Comparison of ENCODE assay signal across 8 cellular contexts in genomic region chr2:231674587-231675334, GRCh38. TPM values are rescaled to one million over a fixed set of nuclear protein-coding genes. Genes with fewer than 3 reads are reported as not detected.
DNase-seq lines count a peak whose midpoint lies in the region; ATAC-seq and TF ChIP-seq lines count a peak whose summit lies in the region.

No MANE protein-coding gene starts in this region.

- CTCF ChIA-PET in BJ (lab: Yijun Ruan, JAX): interaction anchor here (0.7 to 25.3 kb wide), 38 partner anchors 9 to 141 kb away, joined by 3 to 719 read pairs (median 5); partner anchors contain the start of genes COPS7B and PTMA
- CTCF ChIA-PET in activated naive CD4-positive, alpha-beta T cell treated with anti-CD3 and anti-CD28 coated beads for 36 hours (lab: Charles Lee): interaction anchor here (0.6 to 12.0 kb wide), 29 partner anchors 10 to 157 kb away, joined by 3 to 408 read pairs (median 5); partner anchors contain the start of gene COPS7B

- H3K4me3 Mint-ChIP-seq in activated naive CD4-positive, alpha-beta T cell treated with anti-CD3 and anti-CD28 coated beads for 36 hours: no peak overlapping the region

- peaks cover 18% of the 10 kb centered on the region for H3K79me1 ChIP-seq in trophoblast cell (ENCODE audit: low read length)

- no peak overlapping the region for H3K4ac ChIP-seq in trophoblast cell (ENCODE audit: low read depth, low read length)

- no peaks in the 10 kb centered on the region for H3K27me3 Mint-ChIP-seq in activated naive CD4-positive, alpha-beta T cell treated with anti-CD3 and anti-CD28 coated beads for 36 hours (ENCODE audit: low read depth)

- peak overlapping the region; percentile 57 for H2AFZ ChIP-seq in trophoblast cell (ENCODE audit: insufficient read depth, low read length, poor library complexity)

- H3K9me3 Mint-ChIP-seq in activated naive CD4-positive, alpha-beta T cell treated with anti-CD3 and anti-CD28 coated beads for 36 hours: no peaks in the 10 kb centered on the region

- H3K4me3 ChIP-seq in BJ (ENCODE audit: low read depth, low read length) (no peak overlapping the region), trophoblast cell (ENCODE audit: low read depth, low read length) (no peak overlapping the region), uterus (no peak overlapping the region)

- peak overlapping the region; percentile 50 for H2BK12ac ChIP-seq in trophoblast cell (ENCODE audit: low read length)

- H3K36me3 Mint-ChIP-seq in activated naive CD4-positive, alpha-beta T cell treated with anti-CD3 and anti-CD28 coated beads for 36 hours (ENCODE audit: low read depth): no peaks in the 10 kb centered on the region

- H3K4me2 ChIP-seq in trophoblast cell (ENCODE audit: low read length): peak overlapping the region; percentile 3

- no peaks in the 10 kb centered on the region for H3K79me2 ChIP-seq in trophoblast cell (ENCODE audit: control insufficient read depth, insufficient read depth, low read length, poor library complexity)

- H3K27ac Mint-ChIP-seq in activated naive CD4-positive, alpha-beta T cell treated with anti-CD3 and anti-CD28 coated beads for 36 hours: no peak overlapping the region

- no peak overlapping the region for H2BK120ac ChIP-seq in trophoblast cell (ENCODE audit: insufficient read depth, low read length, poor library complexity)

- H3K9ac ChIP-seq in trophoblast cell (ENCODE audit: low read length): no peak overlapping the region

- H3K4me1 ChIP-seq in trophoblast cell (ENCODE audit: control insufficient read depth in 1 of 2, insufficient read depth in 2 of 2, low read length in 2 of 2): peaks cover 25 to 28% of the 10 kb centered on the region in 2 experiments
- H3K4me1 ChIP-seq in uterus: peaks cover 0 to 6% of the 10 kb centered on the region in 2 donors

- no peaks in the 10 kb centered on the region for H3K9me3 ChIP-seq in trophoblast cell (ENCODE audit: insufficient read depth, low read depth, low read length)
- H3K9me3 ChIP-seq in uterus: no peaks in the 10 kb centered on the region

- H2AK5ac ChIP-seq in trophoblast cell (ENCODE audit: low read length): peak overlapping the region; percentile 21

- peaks cover 8% of the 10 kb centered on the region for H3K4me1 Mint-ChIP-seq in activated naive CD4-positive, alpha-beta T cell treated with anti-CD3 and anti-CD28 coated beads for 36 hours (ENCODE audit: low read depth)

- no peak for TF ChIP-seq POLR2A in uterus (IDR thresholded peaks at IDR 0.05)

- DNase-seq in BJ (ENCODE audit: low read depth) (no peak), HT-29 (ENCODE audit: low spot score) (peak; percentile 78), RPMI8226 (peak; percentile 60), head of caudate nucleus (peak; percentile 55 to 92 (median 79)), trophoblast cell (peak; percentile 95), uterus (peak; percentile 74 to 80)
- peak; percentile 72 for DNase-seq in activated naive CD4-positive, alpha-beta T cell treated with anti-CD3 and anti-CD28 coated beads for 36 hours

- peak overlapping the region; percentile 5 for H3K27ac ChIP-seq in trophoblast cell (ENCODE audit: low read depth, low read length)
- peak overlapping the region; percentile 87 to 88 for H3K27ac ChIP-seq in uterus

- TF ChIP-seq CTCF in BJ (IDR thresholded peaks at IDR 0.05; ENCODE audit: insufficient read depth, low read depth, low read length) (peak; percentile 97), uterus (IDR thresholded peaks at IDR 0.05) (peak; percentile 83 to 93 (median 89))

- no peak overlapping the region for H3K23ac ChIP-seq in trophoblast cell (ENCODE audit: low read length)

- H3K36me3 ChIP-seq in BJ (ENCODE audit: control insufficient read depth, insufficient read depth, low read length) (no peaks in the 10 kb centered on the region), trophoblast cell (ENCODE audit: control insufficient read depth in 1 of 2, insufficient read depth in 2 of 2, low read length in 2 of 2) (no peaks in the 10 kb centered on the region), uterus (no peaks in the 10 kb centered on the region)

- POLR2A ChIA-PET in BJ (lab: Charles Lee): no interaction called here

- no CpG with 5 or more reads among the region's 20 CpGs for WGBS in trophoblast cell (ENCODE audit: extremely low coverage, insufficient coverage, insufficient read length)

- peak; percentile 22 for ATAC-seq in GM18873 (IDR thresholded peaks at IDR 0.05; ENCODE audit: low FRiP score, unreplicated experiment)

- H3K27me3 ChIP-seq in BJ (ENCODE audit: control insufficient read depth, insufficient read depth, low read length): no peaks in the 10 kb centered on the region
- no peaks in the 10 kb centered on the region for H3K27me3 ChIP-seq in trophoblast cell (ENCODE audit: insufficient read depth, low read length)
- no peaks in the 10 kb centered on the region for H3K27me3 ChIP-seq in uterus

- peak overlapping the region; percentile 10 for H4K12ac ChIP-seq in trophoblast cell (ENCODE audit: low read depth, low read length)

- intact Hi-C loops in activated naive CD4-positive, alpha-beta T cell treated with anti-CD3 and anti-CD28 coated beads for 36 hours (cut with micrococcal nuclease): no loop called here
- intact Hi-C loops in head of caudate nucleus (cut with DNase I): loop anchor here (2.0 kb wide), 1 partner anchor 64 kb away; no protein-coding TSS in a partner anchor
- intact Hi-C loops in uterus (cut with DNase I; ENCODE audit: low total_unique reads): loop anchor here (2.0 kb wide), 1 partner anchor 62 kb away; no protein-coding TSS in a partner anchor

- peak overlapping the region; percentile 16 for H3K14ac ChIP-seq in trophoblast cell (ENCODE audit: low read length)

- H2BK5ac ChIP-seq in trophoblast cell (ENCODE audit: low read depth, low read length, poor library complexity): no peak overlapping the region

- no peak overlapping the region for H3K18ac ChIP-seq in trophoblast cell (ENCODE audit: low read length)

- H4K91ac ChIP-seq in trophoblast cell (ENCODE audit: low read depth, low read length): peak overlapping the region; percentile 80

- peak overlapping the region; percentile 20 for H4K8ac ChIP-seq in trophoblast cell (ENCODE audit: low read depth, low read length)

RNA-seq across cellular contexts. Expression of gene PTMA, which starts 33.6 kb away (rescaled TPM):
- polyA plus RNA-seq in BJ (2011; rRNA removed): 363 and 447 TPM in 2 replicates
- 91.3 and 93.2 TPM in 2 replicates for polyA minus RNA-seq in BJ (2011; rRNA and poly(A)+ RNA removed)
- 1,191 and 1,224 TPM in 2 replicates for total RNA-seq in HT-29 (2014; rRNA removed; shearing (Covaris generic))
- 1,000 to 10,000 TPM; 2,162 to 2,216 TPM for total RNA-seq in activated naive CD4-positive, alpha-beta T cell treated with anti-CD3 and anti-CD28 coated beads for 36 hours
- polyA plus RNA-seq in trophoblast cell (2013): 1,343 and 1,403 TPM in 2 replicates
- 100 to 1,000 TPM; 693 to 966 (median 818) TPM for total RNA-seq in uterus
